ENCODE assay signal across 14 cellular contexts in the genomic region with DNA sequence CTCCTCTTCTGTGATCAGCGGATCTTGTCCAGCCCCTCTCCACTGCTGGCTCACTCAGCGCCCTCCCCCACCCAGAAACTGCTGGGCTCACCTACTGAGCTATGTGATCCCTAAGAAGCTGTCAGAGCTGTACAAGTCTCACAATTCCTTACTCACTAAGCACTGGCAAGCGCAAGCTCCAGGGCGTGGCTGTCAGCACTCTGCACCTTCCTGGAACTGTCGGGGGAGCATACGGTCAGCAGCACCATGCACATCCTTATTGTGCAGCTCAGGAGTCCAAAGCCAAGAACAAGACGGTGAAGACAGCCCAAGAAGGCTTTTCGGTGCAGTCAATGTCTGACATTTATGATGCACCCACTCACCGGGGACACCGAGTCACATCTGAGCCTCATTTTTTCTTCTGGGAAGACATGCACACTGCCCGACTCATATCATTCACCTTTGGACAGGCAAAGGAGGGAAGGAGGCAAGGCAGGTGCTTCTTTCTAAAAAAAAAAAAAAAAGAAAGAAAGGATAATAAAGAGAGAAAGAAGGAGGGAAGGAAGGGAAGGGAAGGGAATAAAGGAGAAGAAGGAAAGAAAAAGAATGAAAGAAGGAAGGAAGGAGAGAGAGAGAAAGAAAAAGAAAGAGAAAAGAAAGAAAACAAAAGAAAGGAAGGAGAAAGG. TPM values are rescaled to one million over a fixed set of nuclear protein-coding genes. Genes with fewer than 3 reads are reported as not detected.
DNase-seq lines count a peak whose midpoint lies in the region; ATAC-seq and TF ChIP-seq lines count a peak whose summit lies in the region.
"Had no signal": no experiment of that assay in that cellular context is flagged by ENCODE, and none has a peak within 500 bp of the region (broad histone marks: within the 10 kb centered on the region; RNA-seq: fewer than 3 reads in every experiment).

No MANE protein-coding gene starts in this region.

- peaks cover 48% of the 10 kb centered on the region for H3K4me1 Mint-ChIP-seq in chondrocyte (ENCODE audit: low read depth)

- H3K27me3 ChIP-seq in IMR-90 (ENCODE audit: control insufficient read depth, insufficient read depth, low read length), result no peaks in the 10 kb centered on the region; the same call in 1 of the 2 replicates
- no peaks in the 10 kb centered on the region for H3K27me3 ChIP-seq in lower lobe of right lung (ENCODE audit: low read depth)
- no peaks in the 10 kb centered on the region for H3K27me3 ChIP-seq in stomach
- H3K27me3 ChIP-seq: right atrium auricular region had no signal

- no peaks in the 10 kb centered on the region for H3K79me1 ChIP-seq in IMR-90 (ENCODE audit: low read depth in 1 of 2, low read length in 2 of 2)

- no peak overlapping the region for H2AK9ac ChIP-seq in IMR-90 (replicated peaks; ENCODE audit: low read depth, low read length, poor library complexity)

- H3K4me3 Mint-ChIP-seq in chondrocyte (ENCODE audit: unreplicated experiment), result no peak overlapping the region
- H3K4me3 Mint-ChIP-seq: HFFc6 had no signal

- H3K56ac ChIP-seq in IMR-90 (ENCODE audit: extremely low read depth, insufficient read depth, low read length), result no peak overlapping the region

- H3K36me3 ChIP-seq in IMR-90 (ENCODE audit: control insufficient read depth, insufficient read depth, low read length), result no peaks in the 10 kb centered on the region
- H3K36me3 ChIP-seq in lower lobe of right lung, result no peaks in the 10 kb centered on the region
- H3K36me3 ChIP-seq in stomach, result no peaks in the 10 kb centered on the region
- H3K36me3 ChIP-seq: right atrium auricular region had no signal

- TF ChIP-seq EP300 in stomach (IDR thresholded peaks at IDR 0.05), result no peak

- no peak overlapping the region for H3K18ac ChIP-seq in IMR-90 (ENCODE audit: low read depth, low read length)

- no peak overlapping the region for H2BK5ac ChIP-seq in IMR-90 (ENCODE audit: low read depth, low read length, poor library complexity, severe bottlenecking)

- TF ChIP-seq RAD21 in IMR-90 (IDR thresholded peaks at IDR 0.05; ENCODE audit: low read length), result no peak

- intact Hi-C loops in IMR-90 (cut with micrococcal nuclease) (no loop called here), lower lobe of right lung (cut with DNase I) (no loop called here), stomach (cut with DNase I; ENCODE audit: low total_unique reads) (no loop called here), sciatic nerve (cut with DNase I) (no loop called here)

- no peak overlapping the region for H3K4ac ChIP-seq in IMR-90 (ENCODE audit: low read depth, low read length)

- H2BK20ac ChIP-seq in IMR-90 (ENCODE audit: low read depth, low read length), result no peak overlapping the region

- H3K9ac ChIP-seq in IMR-90 (ENCODE audit: low read depth, low read length), result no peak overlapping the region

- H3K23ac ChIP-seq in IMR-90 (ENCODE audit: low read depth, low read length), result no peak overlapping the region

- H3K4me2 ChIP-seq in IMR-90 (ENCODE audit: low read depth, low read length), result no peak overlapping the region

- H3K36me3 Mint-ChIP-seq in chondrocyte (ENCODE audit: low read depth), result no peaks in the 10 kb centered on the region
- H3K36me3 Mint-ChIP-seq: CD14-positive monocyte had no signal

- H2BK15ac ChIP-seq in IMR-90 (ENCODE audit: low read depth, low read length), result no peak overlapping the region

- peak overlapping the region; percentile 58 for H2AFZ ChIP-seq in IMR-90 (replicated peaks; ENCODE audit: low read length, poor library complexity)

- no peaks in the 10 kb centered on the region for H3K9me3 Mint-ChIP-seq in chondrocyte (ENCODE audit: low read depth)
- H3K9me3 Mint-ChIP-seq: CD14-positive monocyte, HFFc6 had no signal

- no peak overlapping the region for H2AK5ac ChIP-seq in IMR-90 (ENCODE audit: low read depth, low read length)

- H2BK120ac ChIP-seq in IMR-90 (ENCODE audit: low read depth, low read length), result no peak overlapping the region

- no peak for TF ChIP-seq POLR2A in IMR-90 (IDR thresholded peaks at IDR 0.05; ENCODE audit: low read depth, low read length)
- TF ChIP-seq POLR2A in stomach (IDR thresholded peaks at IDR 0.05), result no peak

- peaks cover 5% of the 10 kb centered on the region; the same call in 1 of the 2 replicates for H3K9me1 ChIP-seq in IMR-90 (ENCODE audit: insufficient read depth, low read length)

- in situ Hi-C loops in IMR-90 (cut with MboI; ENCODE audit: low sequenced_read_pairs), result loop anchor here (25.0 kb wide), 1 partner anchor 773 kb away; the partner anchor contains the start of gene AKR1E2

- POLR2A ChIA-PET in IMR-90 (lab: Charles Lee; ENCODE audit: unreplicated experiment), result no interaction called here

- CTCF ChIA-PET in IMR-90 (lab: Yijun Ruan, JAX), result no interaction called here

- H4K8ac ChIP-seq in IMR-90 (ENCODE audit: low read depth in 2 of 2, low read length in 2 of 2), result no peak overlapping the region

- dilution Hi-C loops in IMR-90 (cut with HindIII; ENCODE audit: low sequenced_read_pairs, unreplicated experiment), result no loop called here

- H3K4me3 ChIP-seq in IMR-90 (ENCODE audit: insufficient read depth, low read depth, low read length) (no peak overlapping the region), lower lobe of right lung (no peak overlapping the region), stomach (no peak overlapping the region)
- H3K4me3 ChIP-seq: right atrium auricular region, SK-N-MC had no signal

- BruUV-seq in IMR-90 (replicated peaks; lab: Mats Ljungman, UMichigan), result no TSS peak

- 96% methylated on average over 4 of the region's 11 CpGs; no CpG with 5 or more reads in 1 of the 2 experiments for WGBS in IMR-90 (ENCODE audit: extremely low coverage in 2 of 2, insufficient read length in 1 of 2), 2 experiments
- WGBS in stomach, 5 donors, result 38 to 60% (median 45%) methylated on average over 9 to 11 of the region's 11 CpGs

- peaks cover 10% of the 10 kb centered on the region for H3K4me1 ChIP-seq in IMR-90 (ENCODE audit: control insufficient read depth, insufficient read depth, low read length)
- peaks cover 3% of the 10 kb centered on the region for H3K4me1 ChIP-seq in lower lobe of right lung
- H3K4me1 ChIP-seq in stomach, result peaks cover 12 to 33% (median 22%) of the 10 kb centered on the region in 4 donors

- H4K91ac ChIP-seq in IMR-90 (ENCODE audit: insufficient read depth, low read depth, low read length), result no peak overlapping the region

- no peak overlapping the region for H3K27ac Mint-ChIP-seq in chondrocyte (ENCODE audit: unreplicated experiment)
- H3K27ac Mint-ChIP-seq: CD14-positive monocyte, HFFc6 had no signal

- TF ChIP-seq CTCF in IMR-90 (conservative IDR thresholded peaks at IDR 0.05; ENCODE audit: low read depth, low read length), result no peak
- no peak for TF ChIP-seq CTCF in chondrocyte (IDR thresholded peaks at IDR 0.05)
- no peak for TF ChIP-seq CTCF in lower lobe of right lung (IDR thresholded peaks at IDR 0.05)
- TF ChIP-seq CTCF in stomach (IDR thresholded peaks at IDR 0.05), result no peak

- H4K20me1 ChIP-seq in IMR-90 (ENCODE audit: insufficient read depth, low read length), result no peaks in the 10 kb centered on the region

- no peak overlapping the region for H4K5ac ChIP-seq in IMR-90 (ENCODE audit: low read depth, low read length)

- DNase-seq in IMR-90 (no peak), chondrocyte (ENCODE audit: low spot score) (peak; percentile 59), lower lobe of right lung (peak; percentile 48), stomach (peak; percentile 73), SIG-M5 treated with dmso at 0.1 percent for 504 hours (lab: John Stamatoyannopoulos, UW; ENCODE audit: unreplicated experiment) (no peak), NCI-H2107 treated with DMSO at 0.1 percent for 48 hours (lab: John Stamatoyannopoulos, UW; ENCODE audit: unreplicated experiment) (no peak), sciatic nerve (ENCODE audit: low spot score) (no peak)
- DNase-seq: activated naive CD4-positive, alpha-beta T cell treated with anti-CD3 and anti-CD28 coated beads, Interleukin-2, amount 50 U/mL, for 16 hours; GF-D8; HFFc6 had no signal

- H3K27ac ChIP-seq in IMR-90 (ENCODE audit: insufficient read depth, low read length), result no peak overlapping the region
- H3K27ac ChIP-seq in lower lobe of right lung, result no peak overlapping the region
- H3K27ac ChIP-seq in stomach, result peak overlapping the region; percentile 52 to 80 (median 64)
- H3K27ac ChIP-seq: right atrium auricular region, SK-N-MC had no signal

- ATAC-seq in IMR-90 (ENCODE audit: low read depth) (no peak), lower lobe of right lung (peak in 1 of 2 donors; percentile 42), GM21723 (IDR thresholded peaks at IDR 0.05; ENCODE audit: unreplicated experiment) (no peak), sciatic nerve (no peak)

- H3K14ac ChIP-seq in IMR-90 (replicated peaks; ENCODE audit: low read depth, low read length), result no peak overlapping the region

- H3K27me3 Mint-ChIP-seq in chondrocyte (ENCODE audit: low read depth), result no peaks in the 10 kb centered on the region

- H3K9me3 ChIP-seq in IMR-90 (ENCODE audit: control insufficient read depth, insufficient read depth, low read length), result no peaks in the 10 kb centered on the region
- no peaks in the 10 kb centered on the region for H3K9me3 ChIP-seq in lower lobe of right lung
- no peaks in the 10 kb centered on the region for H3K9me3 ChIP-seq in stomach
- H3K9me3 ChIP-seq: right atrium auricular region had no signal

TF ChIP-seq in IMR-90, 13 proteins besides CTCF, POLR2A, EP300 and RAD21:
- TF ChIP-seq MXI1 (IDR thresholded peaks at IDR 0.05; ENCODE audit: borderline replicate concordance, low read depth, low read length), result no peak
TF ChIP-seq in IMR-90: peak in this region for 0.

RNA-seq across cellular contexts. Expression of gene ASB13, which starts 56.3 kb away (rescaled TPM):
- 6.3 and 6.4 TPM in 2 replicates for total RNA-seq in IMR-90 (2012; rRNA removed)
- 3.9 and 4.6 TPM in 2 replicates for polyA plus RNA-seq in IMR-90 (2012; rRNA removed)
- polyA plus RNA-seq in IMR-90 (2012; cell fraction: cytosol; rRNA removed), result 3.7 and 5.1 TPM in 2 replicates
- 3.2 and 5.1 TPM in 2 replicates for polyA plus RNA-seq in IMR-90 (2012; cell fraction: nucleus; rRNA removed; ENCODE audit: low replicate concordance)
- total RNA-seq in chondrocyte, result 13.8 to 14.9 TPM (median 14.0 TPM) in 3 replicates
- 27.6 TPM for total RNA-seq in lower lobe of right lung
- total RNA-seq in stomach, result 10 to 100 TPM in 4 of 5 donors, under 1 TPM in 1; 0.89 to 15.6 (median 14.1) TPM
- polyA plus RNA-seq in stomach, result 10 to 100 TPM; 21.2 to 27.5 (median 25.1) TPM
- total RNA-seq in sciatic nerve, result 18.9 TPM

Comparison
In these comparisons a context has a peak if more than half of its experiments do, and no peak if none do; other contexts are left out.
1. DNase-seq: peak in chondrocyte (single experiment), lower lobe of right lung (single experiment) and stomach (single experiment); none in IMR-90 (single experiment), SIG-M5 treated with dmso at 0.1 percent for 504 hours (single experiment), NCI-H2107 treated with DMSO at 0.1 percent for 48 hours (single experiment) and sciatic nerve (single experiment).
2. H3K27ac ChIP-seq: peak in stomach (5 of 5); none in IMR-90 (single experiment) and lower lobe of right lung (single experiment).